ENCODE assay signal across 15 cellular contexts in genomic region chr11:10655931-10656576, GRCh38. TPM values are rescaled to one million over a fixed set of nuclear protein-coding genes. Genes with fewer than 3 reads are reported as not detected.
DNase-seq lines count a peak whose midpoint lies in the region; ATAC-seq, FAIRE-seq and TF ChIP-seq lines count a peak whose summit lies in the region.
"Had no signal": no experiment of that assay in that cellular context is flagged by ENCODE, and none has a peak within 500 bp of the region (broad histone marks: within the 10 kb centered on the region; RNA-seq: fewer than 3 reads in every experiment).

No MANE protein-coding gene starts in this region.

- H3K27me3 ChIP-seq in BLaER1 (no peaks in the 10 kb centered on the region), Peyer's patch (no peaks in the 10 kb centered on the region), spleen (replicated peaks in 1 of 7) (no peaks in the 10 kb centered on the region)

- H3K9ac ChIP-seq in BLaER1 = no peak overlapping the region

- TF ChIP-seq CTCF in Peyer's patch (IDR thresholded peaks at IDR 0.05) = no peak
- TF ChIP-seq CTCF in spleen (IDR thresholded peaks at IDR 0.05 in 8 of 11, conservative IDR thresholded peaks at IDR 0.05 in 3 of 11) = no peak

- peaks cover 51% of the 10 kb centered on the region for H3K4me1 ChIP-seq in BLaER1
- H3K4me1 ChIP-seq in Peyer's patch = peaks cover 3 to 56% (median 16%) of the 10 kb centered on the region in 4 donors
- H3K4me1 ChIP-seq in spleen = peaks cover 40 to 94% (median 72%) of the 10 kb centered on the region in 6 donors

- H4K20me1 ChIP-seq in BLaER1 = no peaks in the 10 kb centered on the region

- H3K9me3 ChIP-seq in BLaER1 (no peaks in the 10 kb centered on the region), Peyer's patch (no peaks in the 10 kb centered on the region), spleen (no peaks in the 10 kb centered on the region)

- TF ChIP-seq POLR2A in Peyer's patch (IDR thresholded peaks at IDR 0.05) = no peak
- no peak for TF ChIP-seq POLR2A in spleen (IDR thresholded peaks at IDR 0.05)
- no peak for TF ChIP-seq POLR2A in GM12891 (IDR thresholded peaks at IDR 0.05; ENCODE audit: low read depth, low read length)

- H3K27ac ChIP-seq in BLaER1 (no peak overlapping the region), Peyer's patch (peak overlapping the region; percentile 28 to 83 (median 68)), spleen (peak overlapping the region in 7 of 8 donors; percentile 36 to 83 (median 72))

- WGBS in spleen, 5 donors = 56 to 78% (median 70%) methylated on average over 6 of the region's 6 CpGs

- H3K4me2 ChIP-seq in BLaER1 = peak overlapping the region; percentile 33

- no peak overlapping the region for H3K4me3 ChIP-seq in BLaER1
- no peak overlapping the region for H3K4me3 ChIP-seq in Peyer's patch
- no peak overlapping the region for H3K4me3 ChIP-seq in spleen

- H3K36me3 ChIP-seq in BLaER1 (no peaks in the 10 kb centered on the region), Peyer's patch (no peaks in the 10 kb centered on the region), spleen (no peaks in the 10 kb centered on the region)

- no peak for FAIRE-seq in GM12891 (lab: Jason Lieb, UNC)
- FAIRE-seq: kidney had no signal

- no peak for ATAC-seq in GM19395 (IDR thresholded peaks at IDR 0.05; ENCODE audit: unreplicated experiment)
- no peak for ATAC-seq in GM21619 (IDR thresholded peaks at IDR 0.05; ENCODE audit: unreplicated experiment)
- ATAC-seq: activated CD8-positive, alpha-beta memory T cell treated with anti-CD3 and anti-CD28 coated beads, Interleukin-2, amount 10 ng/mL, durations not matched to agents 7 days and 5 days; PC-3; WTC11 had no signal

- DNase-seq in Peyer's patch (no peak), islet precursor cell (peak; percentile 15), spleen (no peak), DMS 273 (lab: John Stamatoyannopoulos, UW; ENCODE audit: unreplicated experiment) (no peak), GM12891 (ENCODE audit: insufficient read length, low spot score) (no peak)
- DNase-seq: activated CD8-positive, alpha-beta memory T cell treated with anti-CD3 and anti-CD28 coated beads, Interleukin-2, amount 10 ng/mL, durations not matched to agents 7 days and 5 days; kidney; NCI-H1694 treated with DMSO at 0.1 percent for 48 hours; NCI-H524; PC-3; stimulated activated CD4-positive, alpha-beta T cell treated with anti-CD3 and anti-CD28 coated beads, Interleukin-4, amount 100 ng/mL, for 24 hours had no signal

- intact Hi-C loops in spleen (cut with DNase I; ENCODE audit: low total_unique reads) = loop anchor here (5.0 to 10.0 kb wide), 2 partner anchors 81 to 141 kb away; no protein-coding TSS in a partner anchor

TF ChIP-seq in GM12891, 5 proteins besides CTCF, POLR2A, EP300 and RAD21:
- TF ChIP-seq POLR2AphosphoS5 (IDR thresholded peaks at IDR 0.05; ENCODE audit: low read depth, low read length) (no peak), SPI1 (IDR thresholded peaks at IDR 0.05; ENCODE audit: low read depth, low read length) (no peak), PAX5 (IDR thresholded peaks at IDR 0.05; ENCODE audit: insufficient read depth, low read length, severe bottlenecking) (no peak), TAF1 (IDR thresholded peaks at IDR 0.05; ENCODE audit: low read depth, low read length) (no peak), POU2F2 (IDR thresholded peaks at IDR 0.05; ENCODE audit: low read depth, low read length) (no peak)
TF ChIP-seq in GM12891: peak in this region for 0.

RNA-seq across cellular contexts. Expression of gene IRAG1, which starts 37.5 kb away (rescaled TPM):
- total RNA-seq in Peyer's patch (10 to 100 TPM in 2 of 4 donors, 1 to 10 TPM in 2; 4.2 to 44.6 (median 11.8) TPM), spleen (10 to 100 TPM in 5 of 7 donors, 1 to 10 TPM in 2; 4.9 to 15.6 (median 12.2) TPM)
- polyA plus RNA-seq in spleen = 1 to 10 TPM; 2.8 to 3.3 (median 3.1) TPM
- polyA plus RNA-seq in GM12891 (2012; ENCODE audit: low read depth, missing spikeins) = 0.01 TPM
- total RNA-seq: activated CD8-positive, alpha-beta memory T cell treated with anti-CD3 and anti-CD28 coated beads, Interleukin-2, amount 10 ng/mL, durations not matched to agents 7 days and 5 days; PC-3 had no signal
